1 cellular context compared by ENCODE assay signal in genomic region chr22:44721206-44721605, GRCh38.
TF ChIP-seq lines count a peak whose summit lies in the region.

No MANE protein-coding gene starts in this region.

TF ChIP-seq in GM23338, 12 proteins besides CTCF, POLR2A, EP300 and RAD21 (continued from another document):
- no peak for TF ChIP-seq POLR2AphosphoS5 (IDR thresholded peaks at IDR 0.05; ENCODE audit: low read depth)
- TF ChIP-seq JUNB (IDR thresholded peaks at IDR 0.05; ENCODE audit: unreplicated experiment): no peak
- no peak for TF ChIP-seq ZNF462 (CRISPR knock-in tag; IDR thresholded peaks at IDR 0.05)
- TF ChIP-seq NANOG (IDR thresholded peaks at IDR 0.05; ENCODE audit: borderline replicate concordance): no peak
- TF ChIP-seq STAT1 (IDR thresholded peaks at IDR 0.05; ENCODE audit: unreplicated experiment): no peak
- TF ChIP-seq ZNF114 (CRISPR knock-in tag; IDR thresholded peaks at IDR 0.05): no peak
- TF ChIP-seq EZH2 (IDR thresholded peaks at IDR 0.05; ENCODE audit: low read depth, unreplicated experiment): no peak
TF ChIP-seq in GM23338: peak in this region for 0.
